ENCODE assay signal across 20 cellular contexts in genomic region chr9:37385286-37385685, GRCh38. TPM values are rescaled to one million over a fixed set of nuclear protein-coding genes. Genes with fewer than 3 reads are reported as not detected.
DNase-seq lines count a peak whose midpoint lies in the region; ATAC-seq, FAIRE-seq and TF ChIP-seq lines count a peak whose summit lies in the region.
"Had no signal": no experiment of that assay in that cellular context is flagged by ENCODE, and none has a peak within 500 bp of the region (broad histone marks: within the 10 kb centered on the region; RNA-seq: fewer than 3 reads in every experiment).

No MANE protein-coding gene starts in this region.

- peak overlapping the region; percentile 77 for H3K23ac ChIP-seq in neuronal stem cell (ENCODE audit: low read depth, low read length, poor library complexity)

- H3K36me3 ChIP-seq in HepG2 (replicated peaks in 1 of 2; ENCODE audit: control insufficient read depth in 1 of 2, insufficient read depth in 2 of 2, low read length in 2 of 2) (no peaks in the 10 kb centered on the region), right lobe of liver (no peaks in the 10 kb centered on the region), SU-DHL-6 (ENCODE audit: low read length) (peaks cover 3% of the 10 kb centered on the region; the same call in 1 of the 2 replicates), neuronal stem cell (replicated peaks in 1 of 2; ENCODE audit: control insufficient read depth in 2 of 2, insufficient read depth in 2 of 2, low read length in 2 of 2) (no peaks in the 10 kb centered on the region)
- H3K36me3 ChIP-seq: BLaER1 treated with 17β-estradiol and CSF1 and Interleukin-3, amounts not matched to agents 10 nM and 100 nM; HAP-1 had no signal

- TF ChIP-seq RAD21 in HepG2 (CRISPR knock-in tag; IDR thresholded peaks at IDR 0.05), result no peak

- H3K9ac ChIP-seq in HepG2 (ENCODE audit: insufficient read depth, low read depth, low read length), result no peak overlapping the region
- H3K9ac ChIP-seq in SU-DHL-6 (ENCODE audit: low read length), result peak overlapping the region; percentile 62
- H3K9ac ChIP-seq in neuronal stem cell (ENCODE audit: low read depth, low read length, poor library complexity), result no peak overlapping the region
- H3K9ac ChIP-seq: BLaER1 treated with 17β-estradiol and CSF1 and Interleukin-3, amounts not matched to agents 10 nM and 100 nM had no signal

- H3K9me3 ChIP-seq in HepG2 (ENCODE audit: low read length), result no peaks in the 10 kb centered on the region
- H3K9me3 ChIP-seq in right lobe of liver, result no peaks in the 10 kb centered on the region
- 0 out of 2 replicates have a peak, but pooled peaks cover 4% of the 10 kb centered on the region for H3K9me3 ChIP-seq in SU-DHL-6 (ENCODE audit: insufficient read depth, low read length)
- H3K9me3 ChIP-seq in neuronal stem cell (replicated peaks in 1 of 2; ENCODE audit: control insufficient read depth in 2 of 2, insufficient read depth in 1 of 2, low read depth in 1 of 2, low read length in 2 of 2), result no peaks in the 10 kb centered on the region
- H3K9me3 ChIP-seq: HAP-1 had no signal

- TF ChIP-seq POLR2A in HepG2 (IDR thresholded peaks at IDR 0.05; ENCODE audit: insufficient read depth in 1 of 2, low read depth in 2 of 2, low read length in 2 of 2) (no peak), right lobe of liver (IDR thresholded peaks at IDR 0.05) (no peak)

- no peak for TF ChIP-seq CTCF in HepG2 (CRISPR knock-in tag; IDR thresholded peaks at IDR 0.05)
- no peak for TF ChIP-seq CTCF in right lobe of liver (IDR thresholded peaks at IDR 0.05)
- no peak for TF ChIP-seq CTCF in SU-DHL-6 (IDR thresholded peaks at IDR 0.05; ENCODE audit: insufficient read depth, low read length, poor library complexity, severe bottlenecking)

- H3F3A ChIP-seq in SU-DHL-6 (ENCODE audit: insufficient read depth), result peaks cover 81% of the 10 kb centered on the region

- H2BK120ac ChIP-seq in neuronal stem cell (ENCODE audit: low read depth, low read length), result no peak overlapping the region

- no peaks in the 10 kb centered on the region for H3K79me1 ChIP-seq in neuronal stem cell (ENCODE audit: low read depth, low read length)

- TF ChIP-seq EP300 in HepG2 (IDR thresholded peaks at IDR 0.05; ENCODE audit: low read depth in 2 of 2, low read length in 2 of 2) (no peak), HepG2 (CRISPR knock-in tag; IDR thresholded peaks at IDR 0.05; ENCODE audit: borderline replicate concordance) (no peak)

- H3K4ac ChIP-seq in neuronal stem cell (ENCODE audit: low read length), result no peak overlapping the region

- DNase-seq in HepG2 (ENCODE audit: low spot score) (no peak), right lobe of liver (no peak), neuronal stem cell (ENCODE audit: low spot score) (no peak), GF-D8 (lab: John Stamatoyannopoulos, UW) (no peak)
- DNase-seq: AML-193; Calu3; CD4-positive, alpha-beta T cell; DMS 273 treated with DMSO at 0.1 percent for 48 hours; DMS79; EL; KBM-7 had no signal

- WGBS in HepG2 (ENCODE audit: low lambda C conversion rate), result 7% methylated on average over 3 of the region's 6 CpGs
- WGBS in right lobe of liver (ENCODE audit: insufficient coverage, low coverage, low lambda C conversion rate, missing lambda C conversion rate), result 100% methylated on average over 1 of the region's 6 CpGs
- whole genome bisulfite sequencing in neuronal stem cell (ENCODE audit: extremely low coverage in 2 of 2, insufficient read length in 2 of 2, insufficient replicate concordance in 1 of 2), 2 donors, result no CpG with 5 or more reads among the region's 6 CpGs

- H4K8ac ChIP-seq in neuronal stem cell (ENCODE audit: low read depth, low read length), result peak overlapping the region; percentile 98

- peak overlapping the region; percentile 77 for H3K18ac ChIP-seq in neuronal stem cell (ENCODE audit: low read length)

- H4K91ac ChIP-seq in neuronal stem cell (ENCODE audit: low read depth, low read length, poor library complexity), result no peak overlapping the region

- H3K4me2 ChIP-seq in HepG2 (ENCODE audit: low read depth, low read length) (no peak overlapping the region), SU-DHL-6 (ENCODE audit: low read depth, low read length, poor library complexity, severe bottlenecking) (peak overlapping the region; percentile 37), neuronal stem cell (ENCODE audit: insufficient read depth, low read length, poor library complexity, severe bottlenecking) (no peak overlapping the region)
- H3K4me2 ChIP-seq: BLaER1 treated with 17β-estradiol and CSF1 and Interleukin-3, amounts not matched to agents 10 nM and 100 nM had no signal

- H2BK12ac ChIP-seq in neuronal stem cell (ENCODE audit: low read length), result no peak overlapping the region

- H4K20me1 ChIP-seq in HepG2 (ENCODE audit: insufficient read depth, low read length) (no peaks in the 10 kb centered on the region), SU-DHL-6 (ENCODE audit: low read depth, low read length) (no peaks in the 10 kb centered on the region)
- H4K20me1 ChIP-seq: BLaER1 treated with 17β-estradiol and CSF1 and Interleukin-3, amounts not matched to agents 10 nM and 100 nM had no signal

- no TSS peak for BruUV-seq in HepG2 (replicated peaks; lab: Mats Ljungman, UMichigan)

- H3K4me1 ChIP-seq in HepG2 (ENCODE audit: insufficient read depth, low read length), result peaks cover 17% of the 10 kb centered on the region
- no peaks in the 10 kb centered on the region for H3K4me1 ChIP-seq in right lobe of liver
- H3K4me1 ChIP-seq in neuronal stem cell (ENCODE audit: control insufficient read depth in 2 of 2, insufficient read depth in 1 of 2, low read depth in 1 of 2, low read length in 2 of 2), result peaks cover 2 to 8% of the 10 kb centered on the region in 2 donors
- H3K4me1 ChIP-seq: HAP-1 had no signal

- no peak overlapping the region for H2BK5ac ChIP-seq in neuronal stem cell (ENCODE audit: low read length)

- H2AFZ ChIP-seq in HepG2 (ENCODE audit: low read length) (no peak overlapping the region), SU-DHL-6 (ENCODE audit: low read depth, low read length, severe bottlenecking) (no peak overlapping the region), neuronal stem cell (ENCODE audit: low read length) (no peak overlapping the region)

- CTCF ChIA-PET in HepG2 (lab: Yijun Ruan, JAX; ENCODE audit: low intra/inter-chr PET ratio, low total read pairs), result no interaction called here

- H2AK5ac ChIP-seq in neuronal stem cell (ENCODE audit: low read depth, low read length), result peak overlapping the region; percentile 78

- H3K4me3 ChIP-seq in HepG2 (replicated peaks in 1 of 3; ENCODE audit: insufficient read depth in 1 of 3, low read depth in 2 of 3, low read length in 3 of 3) (no peak overlapping the region), right lobe of liver (no peak overlapping the region), SU-DHL-6 (ENCODE audit: insufficient read depth, low read length, poor library complexity, severe bottlenecking) (no peak overlapping the region), neuronal stem cell (ENCODE audit: low read length in 2 of 2) (peak overlapping the region in 1 of 2 donors; percentile 2)
- H3K4me3 ChIP-seq: BLaER1 treated with 17β-estradiol and CSF1 and Interleukin-3, amounts not matched to agents 10 nM and 100 nM; HAP-1 had no signal

- intact Hi-C loops in HepG2 (cut with micrococcal nuclease; ENCODE audit: unreplicated experiment), result no loop called here
- intact Hi-C loops in right lobe of liver (cut with DNase I), result no loop called here

- in situ Hi-C loops in HepG2 (cut with HindIII; ENCODE audit: extremely low pct_ligation_motif_present, low pct_unique_long_range_greater_than_20kb), result loop anchor here (5.0 kb wide), 1 partner anchor 388 kb away; no protein-coding TSS in a partner anchor

- H3K27ac ChIP-seq in HepG2 (ENCODE audit: extremely low read length, insufficient read depth, low read length) (no peak overlapping the region), right lobe of liver (no peak overlapping the region), SU-DHL-6 (ENCODE audit: low read depth, low read length) (peak overlapping the region; percentile 97), neuronal stem cell (replicated peaks; ENCODE audit: low read length) (peak overlapping the region; percentile 11)
- H3K27ac ChIP-seq: 22Rv1; BLaER1 treated with 17β-estradiol and CSF1 and Interleukin-3, amounts not matched to agents 10 nM and 100 nM; HL-60 had no signal

- peak overlapping the region; percentile 92 for H3K14ac ChIP-seq in neuronal stem cell (ENCODE audit: low read length)

- peak overlapping the region; percentile 17 for H2BK15ac ChIP-seq in neuronal stem cell (ENCODE audit: low read length)

- peaks cover 1 to 9% of the 10 kb centered on the region in 2 experiments; a peak in 3 of 5 replicates for H3K27me3 ChIP-seq in HepG2 (ENCODE audit: control insufficient read depth in 1 of 2, insufficient read depth in 2 of 2, low read length in 2 of 2)
- no peaks in the 10 kb centered on the region for H3K27me3 ChIP-seq in right lobe of liver
- no peaks in the 10 kb centered on the region for H3K27me3 ChIP-seq in SU-DHL-6 (ENCODE audit: low read length)
- H3K27me3 ChIP-seq in neuronal stem cell (ENCODE audit: control insufficient read depth in 3 of 3, insufficient read depth in 3 of 3, low read depth in 1 of 3, low read length in 3 of 3), result no peaks in the 10 kb centered on the region
- H3K27me3 ChIP-seq: BLaER1 treated with 17β-estradiol and CSF1 and Interleukin-3, amounts not matched to agents 10 nM and 100 nM had no signal

- FAIRE-seq in HepG2 (lab: Jason Lieb, UNC), result no peak
- FAIRE-seq: G401.6, H1 had no signal

- POLR2A ChIA-PET in HepG2 (lab: Yijun Ruan, JAX), result no interaction called here

- H3K9me2 ChIP-seq in SU-DHL-6 (replicated peaks; ENCODE audit: insufficient read depth, low read length), result no peaks in the 10 kb centered on the region

- H3K79me2 ChIP-seq in HepG2 (ENCODE audit: insufficient read depth, low read length), result no peaks in the 10 kb centered on the region
- H3K79me2 ChIP-seq in SU-DHL-6 (ENCODE audit: insufficient read depth, low read length), result no peaks in the 10 kb centered on the region; the same call in 1 of the 2 replicates

- ATAC-seq in HepG2 (peak; percentile 14; the same call in 1 of the 3 replicates), right lobe of liver (no peak), HG02588 (IDR thresholded peaks at IDR 0.05; ENCODE audit: unreplicated experiment) (no peak), GM21737 (IDR thresholded peaks at IDR 0.05; ENCODE audit: unreplicated experiment) (no peak)

RNA-seq across cellular contexts. Expression of gene GRHPR, which starts 37.2 kb away (rescaled TPM):
- total RNA-seq in HepG2 (2016; rRNA removed; fragmentation: Illumina TruSeq; extraction: Trizol) (115 and 127 TPM in 2 replicates), right lobe of liver (100 to 1,000 TPM; 159 to 424 (median 359) TPM)
- total RNA-seq in HepG2 (2016; cell fraction: cytosol; rRNA removed; fragmentation: Illumina TruSeq; extraction: Trizol; ENCODE audit: low read depth), result 58.9 and 75.1 TPM in 2 replicates
- total RNA-seq in HepG2 (2016; cell fraction: insoluble cytoplasmic fraction; rRNA removed; fragmentation: Illumina TruSeq; extraction: Trizol), result 119 and 128 TPM in 2 replicates
- 66.5 and 84.7 TPM in 2 replicates for total RNA-seq in HepG2 (2016; cell fraction: membrane; rRNA removed; fragmentation: Illumina TruSeq; extraction: Trizol)
- 73.9 and 76.5 TPM in 2 replicates for total RNA-seq in HepG2 (2016; cell fraction: nucleus; rRNA removed; fragmentation: Illumina TruSeq; extraction: Trizol)
- 113 and 127 TPM in 2 replicates for polyA plus RNA-seq in HepG2 (2011; rRNA removed)
- 126 and 161 TPM in 2 replicates for polyA plus RNA-seq in HepG2 (2011; cell fraction: cytosol; rRNA removed)
- 121 and 122 TPM in 2 replicates for polyA plus RNA-seq in HepG2 (2011; cell fraction: nucleus; rRNA removed)
- polyA plus RNA-seq in HepG2 (2012), result 66.2 and 76.0 TPM in 2 replicates
- polyA plus RNA-seq in HepG2 (2016; cell fraction: cytosol; fragmentation: Illumina TruSeq; extraction: Trizol; ENCODE audit: low read depth), result 48.7 and 72.2 TPM in 2 replicates
- 135 and 143 TPM in 2 replicates for polyA plus RNA-seq in HepG2 (2016; cell fraction: insoluble cytoplasmic fraction; fragmentation: Illumina TruSeq; extraction: Trizol; ENCODE audit: low read depth)
- polyA plus RNA-seq in HepG2 (2016; cell fraction: membrane; fragmentation: Illumina TruSeq; extraction: Trizol; ENCODE audit: low read depth), result 58.4 and 72.9 TPM in 2 replicates
- 111 and 117 TPM in 2 replicates for polyA plus RNA-seq in HepG2 (2016; cell fraction: nucleus; fragmentation: Illumina TruSeq; extraction: Trizol; ENCODE audit: insufficient read depth, low read depth)
- 126 and 157 TPM in 2 replicates for polyA minus RNA-seq in HepG2 (2011; rRNA and poly(A)+ RNA removed; ENCODE audit: low replicate concordance)
- 42.8 and 47.7 TPM in 2 replicates for polyA minus RNA-seq in HepG2 (2011; cell fraction: cytosol; rRNA and poly(A)+ RNA removed)
- 54.1 and 61.8 TPM in 2 replicates for polyA minus RNA-seq in HepG2 (2011; cell fraction: nucleus; rRNA and poly(A)+ RNA removed)
- 139 TPM for polyA plus RNA-seq in neuronal stem cell (2013, experiment 1 of 2)
- 138 TPM for polyA plus RNA-seq in neuronal stem cell (2013, experiment 2 of 2)

Comparison
In these comparisons a context has a peak if more than half of its experiments do, and no peak if none do; other contexts are left out.
1. H3K27ac ChIP-seq: peak in SU-DHL-6 (single experiment) and neuronal stem cell (single experiment); none in HepG2 (single experiment) and right lobe of liver (0 of 3).